In genomic region chr7:20438248-20438647, GRCh38 we compare ENCODE assay signal across 22 cellular contexts.
DNase-seq lines count a peak whose midpoint lies in the region; ATAC-seq and TF ChIP-seq lines count a peak whose summit lies in the region.
"Had no signal": no experiment of that assay in that cellular context is flagged by ENCODE, and none has a peak within 500 bp of the region (broad histone marks: within the 10 kb centered on the region; RNA-seq: fewer than 3 reads in every experiment).

No MANE protein-coding gene starts in this region.

- H3F3A ChIP-seq in Loucy (ENCODE audit: low read depth) = no peaks in the 10 kb centered on the region

- H3K27me3 Mint-ChIP-seq in endodermal cell (ENCODE audit: insufficient read depth) = no peaks in the 10 kb centered on the region

- ATAC-seq in GM21390 (IDR thresholded peaks at IDR 0.05; ENCODE audit: unreplicated experiment) (peak; percentile 12), HG03571 (IDR thresholded peaks at IDR 0.05; ENCODE audit: unreplicated experiment) (no peak), GM21786 (IDR thresholded peaks at IDR 0.05; ENCODE audit: unreplicated experiment) (no peak), GM18519 (IDR thresholded peaks at IDR 0.05; ENCODE audit: low FRiP score, unreplicated experiment) (no peak)
- ATAC-seq: CD8-positive, alpha-beta T cell; HepG2; lower lobe of right lung; Panc1 had no signal

- TF ChIP-seq CTCF in Loucy (conservative IDR thresholded peaks at IDR 0.05; ENCODE audit: low read length) (no peak), endodermal cell (conservative IDR thresholded peaks at IDR 0.05) (no peak)

- no peak overlapping the region for H2AFZ ChIP-seq in Loucy (ENCODE audit: low read length)

- DNase-seq in COLO829 (ENCODE audit: low spot score) (peak; percentile 91), endodermal cell (no peak), kidney tubule cell (ENCODE audit: low spot score) (no peak)
- DNase-seq: activated CD4-positive, alpha-beta T cell treated with anti-CD3 and anti-CD28 coated beads, Interleukin-2, amount 50 U/mL, for 4 hours; activated naive CD8-positive, alpha-beta T cell treated with anti-CD3 and anti-CD28 coated beads for 36 hours; activated T-cell treated with anti-CD3 and anti-CD28 coated beads, Interleukin-2, amount 50 U/mL, for 1 hour; CD8-positive, alpha-beta T cell; glutamatergic neuron; H7; immature natural killer cell; lower lobe of right lung; MG63; NCI-H187 treated with DMSO at 0.1 percent for 48 hours; NCI-H524; stimulated activated CD4-positive, alpha-beta T cell treated with anti-CD3 and anti-CD28 coated beads, Interleukin-2, amount 100 ng/mL, for 24 hours had no signal

- H3K36me3 ChIP-seq in Loucy (ENCODE audit: insufficient read depth, low read length) (no peaks in the 10 kb centered on the region), endodermal cell (ENCODE audit: control insufficient read depth, insufficient read depth, low read length) (no peaks in the 10 kb centered on the region)
- H3K36me3 ChIP-seq: lower lobe of right lung, MG63 had no signal

- H3K9me3 Mint-ChIP-seq in endodermal cell = peaks cover 2% of the 10 kb centered on the region
- H3K9me3 Mint-ChIP-seq: activated naive CD8-positive, alpha-beta T cell treated with anti-CD3 and anti-CD28 coated beads for 36 hours; CD8-positive, alpha-beta T cell had no signal

- no peaks in the 10 kb centered on the region for H3K36me3 Mint-ChIP-seq in endodermal cell (ENCODE audit: low read depth)
- H3K36me3 Mint-ChIP-seq: activated naive CD8-positive, alpha-beta T cell treated with anti-CD3 and anti-CD28 coated beads for 36 hours; CD8-positive, alpha-beta T cell; immature natural killer cell had no signal

- H3K4me1 ChIP-seq in Loucy (ENCODE audit: insufficient read depth, low read length, poor library complexity, severe bottlenecking) (peaks cover 37% of the 10 kb centered on the region), endodermal cell (ENCODE audit: control insufficient read depth, insufficient read depth, low read length) (peaks cover 30% of the 10 kb centered on the region)
- H3K4me1 ChIP-seq: lower lobe of right lung had no signal

- no peaks in the 10 kb centered on the region for H3K79me2 ChIP-seq in Loucy (ENCODE audit: insufficient read depth, low read length)

- no peaks in the 10 kb centered on the region for H4K20me1 ChIP-seq in Loucy (ENCODE audit: insufficient read depth, low read length, poor library complexity, severe bottlenecking)

- H3K27ac ChIP-seq in endodermal cell (ENCODE audit: low read depth, low read length) = no peak overlapping the region
- H3K27ac ChIP-seq: lower lobe of right lung had no signal

- H3K27ac Mint-ChIP-seq in endodermal cell = peak overlapping the region; percentile 64
- H3K27ac Mint-ChIP-seq: activated naive CD8-positive, alpha-beta T cell treated with anti-CD3 and anti-CD28 coated beads for 36 hours; CD8-positive, alpha-beta T cell; immature natural killer cell had no signal

- no peaks in the 10 kb centered on the region for H3K9me2 ChIP-seq in Loucy (replicated peaks; ENCODE audit: low read depth, low read length)

- H3K27me3 ChIP-seq in Loucy (ENCODE audit: insufficient read depth, low read length, poor library complexity, severe bottlenecking) (no peaks in the 10 kb centered on the region), endodermal cell (ENCODE audit: control insufficient read depth, insufficient read depth, low read length, poor library complexity, severe bottlenecking) (no peaks in the 10 kb centered on the region)
- H3K27me3 ChIP-seq: MG63 had no signal

- H3K4me2 ChIP-seq in Loucy (ENCODE audit: low read depth, low read length, poor library complexity, severe bottlenecking) = peak overlapping the region; percentile 56

- H3K4me3 Mint-ChIP-seq in endodermal cell = no peak overlapping the region
- H3K4me3 Mint-ChIP-seq: activated naive CD8-positive, alpha-beta T cell treated with anti-CD3 and anti-CD28 coated beads for 36 hours; CD8-positive, alpha-beta T cell; immature natural killer cell had no signal

- H3K9ac ChIP-seq in Loucy (ENCODE audit: low read depth, low read length, poor library complexity, severe bottlenecking) = peak overlapping the region; percentile 9
- H3K9ac ChIP-seq in endodermal cell (ENCODE audit: extremely low read depth, low read length, poor library complexity, severe bottlenecking) = no peak overlapping the region

- H3K9me3 ChIP-seq in Loucy (ENCODE audit: insufficient read depth, low read depth, low read length) (no peaks in the 10 kb centered on the region), endodermal cell (ENCODE audit: control insufficient read depth, low read length) (no peaks in the 10 kb centered on the region)
- H3K9me3 ChIP-seq: lower lobe of right lung, MG63 had no signal

- H3K4me1 Mint-ChIP-seq in endodermal cell = peaks cover 50% of the 10 kb centered on the region
- H3K4me1 Mint-ChIP-seq: activated naive CD8-positive, alpha-beta T cell treated with anti-CD3 and anti-CD28 coated beads for 36 hours; immature natural killer cell had no signal

- H3K4me3 ChIP-seq in Loucy (ENCODE audit: low read length, poor library complexity, severe bottlenecking) = peak overlapping the region; percentile 35
- peak overlapping the region; percentile 56 for H3K4me3 ChIP-seq in endodermal cell (ENCODE audit: low read length)
- H3K4me3 ChIP-seq: lower lobe of right lung, MG63 had no signal
